Comparison of ENCODE assay signal across 28 cellular contexts in the genomic region with DNA sequence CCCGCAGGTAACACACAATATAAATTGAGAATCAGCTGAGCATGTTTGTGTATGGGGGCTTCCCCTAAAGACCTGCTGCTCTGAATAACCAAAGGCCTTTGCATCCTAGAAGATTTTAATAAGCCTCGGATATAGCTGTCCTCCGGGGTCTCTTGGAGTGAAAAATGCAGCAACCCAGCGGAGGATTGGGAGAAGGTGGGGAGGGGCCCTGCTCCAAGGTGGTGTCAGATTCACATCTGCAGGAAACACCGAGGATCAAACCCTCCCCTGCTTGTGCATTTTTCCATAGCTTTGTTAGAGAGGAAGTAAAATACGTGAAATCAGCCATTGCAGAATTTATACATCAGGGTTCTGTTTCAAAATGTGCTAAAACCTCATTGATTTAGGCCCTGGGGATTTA.
A peak's percentile ranks its signal among the peaks of the same experiment; 100 is the strongest.
DNase-seq lines count a peak whose midpoint lies in the region; ATAC-seq and TF ChIP-seq lines count a peak whose summit lies in the region.
"Had no signal": no experiment of that assay in that cellular context is flagged by ENCODE, and none has a peak within 500 bp of the region (broad histone marks: within the 10 kb centered on the region; RNA-seq: fewer than 3 reads in every experiment).

No MANE protein-coding gene starts in this region.

- no peak overlapping the region for H3K27ac Mint-ChIP-seq in nephron progenitor cell
- H3K27ac Mint-ChIP-seq: activated CD4-positive, alpha-beta memory T cell treated with anti-CD3 and anti-CD28 coated beads, Interleukin-2, amount 10 ng/mL, durations not matched to agents 7 days and 5 days; activated naive CD4-positive, alpha-beta T cell treated with anti-CD3 and anti-CD28 coated beads for 36 hours; dendritic cell treated with granulocyte-macrophage colony-stimulating factor and Interleukin-4, amounts not matched to agents 40 ng/mL and 50 ng/mL, for 4 days; natural killer cell treated with Interleukin-12 subunit alpha and Interleukin-12 subunit beta and Interleukin-15 and Interleukin-18, amount 100 ng/mL, for 72 hours; stimulated activated naive B cell treated with anti-CD40 and anti-IgM and Interleukin-4, amounts not matched to agents 10 μg/mL and 1 μg/mL and 100 μg/mL, for 72 hours had no signal

- TF ChIP-seq CTCF in OCI-LY3 (IDR thresholded peaks at IDR 0.05; ENCODE audit: low read depth, low read length) (no peak), sigmoid colon (IDR thresholded peaks at IDR 0.05) (no peak), mucosa of descending colon (IDR thresholded peaks at IDR 0.05) (no peak), nephron progenitor cell (IDR thresholded peaks at IDR 0.05) (no peak)

- H3K4me1 Mint-ChIP-seq in nephron progenitor cell: peaks cover 28% of the 10 kb centered on the region
- H3K4me1 Mint-ChIP-seq: activated CD4-positive, alpha-beta memory T cell treated with anti-CD3 and anti-CD28 coated beads, Interleukin-2, amount 10 ng/mL, durations not matched to agents 7 days and 5 days; stimulated activated naive B cell treated with anti-CD40 and anti-IgM and Interleukin-4, amounts not matched to agents 10 μg/mL and 1 μg/mL and 100 μg/mL, for 72 hours had no signal

- peak overlapping the region; percentile 20 for H3K4me2 ChIP-seq in OCI-LY3 (ENCODE audit: low read length)

- H3K9me3 ChIP-seq in OCI-LY3 (ENCODE audit: insufficient read depth, low read length): no peaks in the 10 kb centered on the region
- H3K9me3 ChIP-seq in sigmoid colon: no peaks in the 10 kb centered on the region
- no peaks in the 10 kb centered on the region for H3K9me3 ChIP-seq in mucosa of descending colon
- H3K9me3 ChIP-seq: heart right ventricle, pancreas had no signal

- DNase-seq in NCI-H748 (lab: John Stamatoyannopoulos, UW; ENCODE audit: unreplicated experiment) (peak; percentile 67), NCI-H748 treated with DMSO at 0.1 percent for 48 hours (lab: John Stamatoyannopoulos, UW) (no peak), NCI-H187 treated with DMSO at 0.1 percent for 48 hours (lab: John Stamatoyannopoulos, UW) (peak; percentile 50), sigmoid colon (peak; percentile 34), mucosa of descending colon (no peak), SKM-1 treated with dmso at 0.1 percent for 144 hours (lab: John Stamatoyannopoulos, UW; ENCODE audit: unreplicated experiment) (no peak), nephron progenitor cell (no peak)
- DNase-seq: ACHN; activated CD4-positive, alpha-beta memory T cell treated with anti-CD3 and anti-CD28 coated beads, Interleukin-2, amount 10 ng/mL, durations not matched to agents 7 days and 5 days; activated CD8-positive, alpha-beta memory T cell treated with anti-CD3 and anti-CD28 coated beads, Interleukin-2, amount 50 U/mL, for 4 hours; DND-41; foreskin melanocyte; GF-D8; heart right ventricle; Kasumi-1; kidney glomerular epithelial cell; stimulated activated naive B cell treated with anti-CD40 and anti-IgM and Interleukin-4, amounts not matched to agents 10 μg/mL and 1 μg/mL and 100 μg/mL, for 72 hours; substantia nigra; T-helper 2 cell; trophoblast cell had no signal

- no peaks in the 10 kb centered on the region for H3K9me3 Mint-ChIP-seq in nephron progenitor cell
- H3K9me3 Mint-ChIP-seq: activated CD4-positive, alpha-beta memory T cell treated with anti-CD3 and anti-CD28 coated beads, Interleukin-2, amount 10 ng/mL, durations not matched to agents 7 days and 5 days; activated naive CD4-positive, alpha-beta T cell treated with anti-CD3 and anti-CD28 coated beads for 36 hours; dendritic cell treated with granulocyte-macrophage colony-stimulating factor and Interleukin-4, amounts not matched to agents 40 ng/mL and 50 ng/mL, for 4 days; natural killer cell treated with Interleukin-12 subunit alpha and Interleukin-12 subunit beta and Interleukin-15 and Interleukin-18, amount 100 ng/mL, for 72 hours; stimulated activated naive B cell treated with anti-CD40 and anti-IgM and Interleukin-4, amounts not matched to agents 10 μg/mL and 1 μg/mL and 100 μg/mL, for 72 hours had no signal

- no peaks in the 10 kb centered on the region for H3K79me2 ChIP-seq in OCI-LY3 (ENCODE audit: low read length)

- H3K4me3 Mint-ChIP-seq in nephron progenitor cell: no peak overlapping the region
- H3K4me3 Mint-ChIP-seq: activated CD4-positive, alpha-beta memory T cell treated with anti-CD3 and anti-CD28 coated beads, Interleukin-2, amount 10 ng/mL, durations not matched to agents 7 days and 5 days; activated naive CD4-positive, alpha-beta T cell treated with anti-CD3 and anti-CD28 coated beads for 36 hours; dendritic cell treated with granulocyte-macrophage colony-stimulating factor and Interleukin-4, amounts not matched to agents 40 ng/mL and 50 ng/mL, for 4 days; natural killer cell treated with Interleukin-12 subunit alpha and Interleukin-12 subunit beta and Interleukin-15 and Interleukin-18, amount 100 ng/mL, for 72 hours; stimulated activated naive B cell treated with anti-CD40 and anti-IgM and Interleukin-4, amounts not matched to agents 10 μg/mL and 1 μg/mL and 100 μg/mL, for 72 hours had no signal

- peaks cover 10% of the 10 kb centered on the region; the same call in 1 of the 2 replicates for H3K27me3 ChIP-seq in OCI-LY3 (ENCODE audit: low read depth, low read length)
- H3K27me3 ChIP-seq in sigmoid colon: no peaks in the 10 kb centered on the region
- H3K27me3 ChIP-seq: pancreas had no signal

- H3K27me3 Mint-ChIP-seq in nephron progenitor cell (ENCODE audit: low read depth, poor library complexity): peaks cover 11% of the 10 kb centered on the region

- WGBS in sigmoid colon, 2 donors: 65 to 70% methylated on average over 6 of the region's 6 CpGs

- TF ChIP-seq EP300 in sigmoid colon (IDR thresholded peaks at IDR 0.05): no peak

- no peak for TF ChIP-seq POLR2A in sigmoid colon (IDR thresholded peaks at IDR 0.05)

- H3K27ac ChIP-seq in OCI-LY3 (ENCODE audit: low read length) (no peak overlapping the region), sigmoid colon (no peak overlapping the region)
- H3K27ac ChIP-seq: heart right ventricle, skin epidermis had no signal

- H3K4me1 ChIP-seq in OCI-LY3 (ENCODE audit: low read length): peaks cover 7% of the 10 kb centered on the region
- H3K4me1 ChIP-seq in sigmoid colon: no peaks in the 10 kb centered on the region
- peaks cover 5% of the 10 kb centered on the region for H3K4me1 ChIP-seq in mucosa of descending colon (ENCODE audit: low read depth)
- H3K4me1 ChIP-seq: heart right ventricle had no signal

- intact Hi-C loops in sigmoid colon (cut with DNase I) (no loop called here), mucosa of descending colon (cut with DNase I, micrococcal nuclease) (no loop called here)

- H4K20me1 ChIP-seq in OCI-LY3 (ENCODE audit: insufficient read depth, low read length): no peaks in the 10 kb centered on the region

- H3K9ac ChIP-seq in OCI-LY3 (ENCODE audit: low read length): no peak overlapping the region

- H3K4me3 ChIP-seq in OCI-LY3 (ENCODE audit: low read length): no peak overlapping the region
- H3K4me3 ChIP-seq in sigmoid colon: no peak overlapping the region
- H3K4me3 ChIP-seq in mucosa of descending colon: no peak overlapping the region
- H3K4me3 ChIP-seq: heart right ventricle, lung, pancreas, skin epidermis had no signal

- H2AFZ ChIP-seq in OCI-LY3 (ENCODE audit: low read depth, low read length): no peak overlapping the region

- ATAC-seq in mucosa of descending colon: no peak
- ATAC-seq: activated CD4-positive, CD25-positive, alpha-beta regulatory T cell treated with anti-CD3 and anti-CD28 coated beads, Interleukin-2, amount 50 U/mL, for 24 hours; heart right ventricle; stimulated activated naive B cell treated with anti-CD40 and anti-IgM and Interleukin-4, amounts not matched to agents 10 μg/mL and 1 μg/mL and 100 μg/mL, for 72 hours had no signal

- no peaks in the 10 kb centered on the region for H3K36me3 Mint-ChIP-seq in nephron progenitor cell (ENCODE audit: low read depth)
- H3K36me3 Mint-ChIP-seq: natural killer cell treated with Interleukin-12 subunit alpha and Interleukin-12 subunit beta and Interleukin-15 and Interleukin-18, amount 100 ng/mL, for 72 hours; stimulated activated naive B cell treated with anti-CD40 and anti-IgM and Interleukin-4, amounts not matched to agents 10 μg/mL and 1 μg/mL and 100 μg/mL, for 72 hours had no signal

- H3K36me3 ChIP-seq in OCI-LY3 (replicated peaks; ENCODE audit: low read depth, low read length) (no peaks in the 10 kb centered on the region), sigmoid colon (no peaks in the 10 kb centered on the region), mucosa of descending colon (ENCODE audit: low read depth) (no peaks in the 10 kb centered on the region)
- H3K36me3 ChIP-seq: heart right ventricle, pancreas had no signal

Comparison
In these comparisons a context has a peak if more than half of its experiments do, and no peak if none do; other contexts are left out.
1. DNase-seq: peak in NCI-H748 (single experiment), NCI-H187 treated with DMSO at 0.1 percent for 48 hours (single experiment) and sigmoid colon (single experiment); none in NCI-H748 treated with DMSO at 0.1 percent for 48 hours (single experiment), mucosa of descending colon (0 of 3), SKM-1 treated with dmso at 0.1 percent for 144 hours (single experiment) and nephron progenitor cell (single experiment).